In the genomic region with DNA sequence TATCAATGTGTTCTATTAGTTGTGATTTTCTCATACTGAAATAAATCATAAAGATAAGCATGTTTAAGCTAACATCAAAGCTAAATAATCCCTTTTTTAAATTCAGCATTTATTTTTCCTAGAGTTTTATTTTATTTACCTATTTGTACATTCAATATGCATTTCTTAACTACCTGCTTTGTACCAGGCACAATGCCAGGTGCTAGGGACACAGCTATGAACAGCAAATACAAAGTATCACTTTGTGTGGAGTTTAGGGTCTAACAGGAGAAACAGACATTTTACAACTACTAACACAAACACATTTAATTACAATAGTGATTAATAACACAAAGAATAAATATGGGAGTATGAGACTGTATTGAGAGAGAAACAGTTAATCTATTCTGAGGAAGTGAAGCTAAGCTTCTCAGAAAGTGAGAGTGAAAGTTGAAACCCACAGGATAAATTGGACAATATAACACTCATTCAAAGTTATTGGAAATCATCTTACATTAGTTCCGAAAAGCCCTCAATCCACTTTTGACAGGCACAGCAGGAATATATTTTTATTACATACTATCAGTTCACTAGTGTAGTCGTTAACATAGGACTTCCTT, we compare ENCODE assay signal across 25 cellular contexts.
"Had no signal": no experiment of that assay in that cellular context is flagged by ENCODE, and none has a peak within 500 bp of the region (broad histone marks: within the 10 kb centered on the region; RNA-seq: fewer than 3 reads in every experiment).

No MANE protein-coding gene starts in this region.

- ATAC-seq: activated CD8-positive, alpha-beta T cell treated with anti-CD3 and anti-CD28 coated beads for 36 hours; body of pancreas; left cardiac atrium; lower lobe of right lung had no signal

- H3K4me3 Mint-ChIP-seq: activated CD8-positive, alpha-beta T cell treated with anti-CD3 and anti-CD28 coated beads for 36 hours; activated naive CD8-positive, alpha-beta T cell; nephron progenitor cell had no signal

- DNase-seq: activated CD4-positive, alpha-beta T cell treated with anti-CD3 and anti-CD28 coated beads for 4 hours; activated CD8-positive, alpha-beta T cell treated with anti-CD3 and anti-CD28 coated beads for 36 hours; activated gamma-delta T cell; activated T-cell treated with anti-CD3 and anti-CD28 coated beads, Interleukin-2, amount 50 U/mL, for 48 hours; amniotic stem cell; central memory CD4-positive, alpha-beta T cell; effector CD8-positive, alpha-beta T cell; foreskin melanocyte; head of caudate nucleus; left cardiac atrium; lower lobe of right lung; nephron progenitor cell; occipital lobe; stimulated activated CD4-positive, alpha-beta T cell treated with anti-CD3 and anti-CD28 coated beads, Interleukin-15, amount 100 ng/mL, for 24 hours; stimulated activated CD4-positive, alpha-beta T cell treated with anti-CD3 and anti-CD28 coated beads, Interleukin-4, amount 100 ng/mL, for 1 hour; stimulated activated naive CD4-positive, alpha-beta T cell; transverse colon; WERI-Rb-1 had no signal

- H3K4me1 ChIP-seq: body of pancreas, lower lobe of right lung, right atrium auricular region, vagina had no signal

- H3K9me3 ChIP-seq: body of pancreas, lower lobe of right lung, right atrium auricular region, transverse colon, vagina had no signal

- H3K27ac Mint-ChIP-seq: activated CD8-positive, alpha-beta T cell treated with anti-CD3 and anti-CD28 coated beads for 36 hours; activated naive CD8-positive, alpha-beta T cell; nephron progenitor cell; progenitor cell of endocrine pancreas had no signal

- H3K27me3 ChIP-seq: body of pancreas, right atrium auricular region, transverse colon, vagina had no signal

- H3K27me3 Mint-ChIP-seq: activated CD8-positive, alpha-beta T cell treated with anti-CD3 and anti-CD28 coated beads for 36 hours; activated naive CD8-positive, alpha-beta T cell; progenitor cell of endocrine pancreas had no signal

- H3K36me3 ChIP-seq: lower lobe of right lung, right atrium auricular region, transverse colon, vagina, WERI-Rb-1 had no signal

- H3K4me1 Mint-ChIP-seq: nephron progenitor cell had no signal

- H3K9me3 Mint-ChIP-seq: activated CD8-positive, alpha-beta T cell treated with anti-CD3 and anti-CD28 coated beads for 36 hours; nephron progenitor cell had no signal

- H3K4me3 ChIP-seq: body of pancreas, coronary artery, lower lobe of right lung, right atrium auricular region, skin epidermis, transverse colon, vagina had no signal

- H3K27ac ChIP-seq: body of pancreas, coronary artery, lower lobe of right lung, right atrium auricular region, skin epidermis, transverse colon, vagina, WERI-Rb-1 had no signal
